Comparison of ENCODE assay signal across 1 cellular context in the genomic region with DNA sequence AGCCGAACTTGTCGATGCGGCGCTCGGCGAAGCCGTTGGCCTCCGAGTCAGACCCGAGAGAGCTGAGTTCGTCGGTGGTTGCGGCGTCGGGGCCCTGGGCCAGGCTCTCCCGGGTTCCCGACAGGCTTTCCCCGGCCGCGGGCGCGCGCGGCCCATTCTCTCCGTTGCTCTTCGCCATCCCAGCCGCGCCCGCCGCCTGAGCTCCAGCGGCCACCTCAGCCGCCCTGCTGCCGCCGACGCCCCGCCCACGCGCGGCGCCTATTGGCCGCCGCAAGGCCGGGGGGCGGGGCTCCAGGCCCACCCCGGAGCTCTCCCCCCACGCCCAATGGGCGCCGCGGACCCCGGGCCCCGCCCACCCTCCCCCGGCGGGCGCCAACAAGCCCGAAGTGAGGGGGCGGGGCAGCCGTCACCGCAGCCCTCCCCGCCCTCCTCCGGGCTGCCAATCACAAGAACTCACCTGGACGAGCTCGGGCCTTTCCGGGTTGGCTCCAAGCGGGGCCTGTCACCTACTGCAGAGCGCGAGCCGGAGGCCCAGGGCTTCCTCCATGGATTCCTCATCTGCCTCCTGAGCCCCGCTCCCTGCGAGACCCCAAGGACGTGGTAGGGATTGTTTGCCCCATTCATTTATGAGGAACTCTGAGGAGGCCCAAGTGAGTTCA.
TF ChIP-seq lines count a peak whose summit lies in the region.

A gene with protein sequence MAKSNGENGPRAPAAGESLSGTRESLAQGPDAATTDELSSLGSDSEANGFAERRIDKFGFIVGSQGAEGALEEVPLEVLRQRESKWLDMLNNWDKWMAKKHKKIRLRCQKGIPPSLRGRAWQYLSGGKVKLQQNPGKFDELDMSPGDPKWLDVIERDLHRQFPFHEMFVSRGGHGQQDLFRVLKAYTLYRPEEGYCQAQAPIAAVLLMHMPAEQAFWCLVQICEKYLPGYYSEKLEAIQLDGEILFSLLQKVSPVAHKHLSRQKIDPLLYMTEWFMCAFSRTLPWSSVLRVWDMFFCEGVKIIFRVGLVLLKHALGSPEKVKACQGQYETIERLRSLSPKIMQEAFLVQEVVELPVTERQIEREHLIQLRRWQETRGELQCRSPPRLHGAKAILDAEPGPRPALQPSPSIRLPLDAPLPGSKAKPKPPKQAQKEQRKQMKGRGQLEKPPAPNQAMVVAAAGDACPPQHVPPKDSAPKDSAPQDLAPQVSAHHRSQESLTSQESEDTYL (minus strand): TSS at position 238 of the 659 bp plus-strand sequence. CDS start 60 bp downstream, at position 178.

TF ChIP-seq in HEK293, 187 proteins besides CTCF, POLR2A, EP300 and RAD21 (continued from another document):
- TF ChIP-seq, protein P1, sequence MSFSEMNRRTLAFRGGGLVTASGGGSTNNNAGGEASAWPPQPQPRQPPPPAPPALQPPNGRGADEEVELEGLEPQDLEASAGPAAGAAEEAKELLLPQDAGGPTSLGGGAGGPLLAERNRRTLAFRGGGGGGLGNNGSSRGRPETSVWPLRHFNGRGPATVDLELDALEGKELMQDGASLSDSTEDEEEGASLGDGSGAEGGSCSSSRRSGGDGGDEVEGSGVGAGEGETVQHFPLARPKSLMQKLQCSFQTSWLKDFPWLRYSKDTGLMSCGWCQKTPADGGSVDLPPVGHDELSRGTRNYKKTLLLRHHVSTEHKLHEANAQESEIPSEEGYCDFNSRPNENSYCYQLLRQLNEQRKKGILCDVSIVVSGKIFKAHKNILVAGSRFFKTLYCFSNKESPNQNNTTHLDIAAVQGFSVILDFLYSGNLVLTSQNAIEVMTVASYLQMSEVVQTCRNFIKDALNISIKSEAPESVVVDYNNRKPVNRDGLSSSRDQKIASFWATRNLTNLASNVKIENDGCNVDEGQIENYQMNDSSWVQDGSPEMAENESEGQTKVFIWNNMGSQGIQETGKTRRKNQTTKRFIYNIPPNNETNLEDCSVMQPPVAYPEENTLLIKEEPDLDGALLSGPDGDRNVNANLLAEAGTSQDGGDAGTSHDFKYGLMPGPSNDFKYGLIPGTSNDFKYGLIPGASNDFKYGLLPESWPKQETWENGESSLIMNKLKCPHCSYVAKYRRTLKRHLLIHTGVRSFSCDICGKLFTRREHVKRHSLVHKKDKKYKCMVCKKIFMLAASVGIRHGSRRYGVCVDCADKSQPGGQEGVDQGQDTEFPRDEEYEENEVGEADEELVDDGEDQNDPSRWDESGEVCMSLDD (tag by site-specific recombination; IDR thresholded peaks at IDR 0.05): 0 out of 2 replicates have a peak, but pooled peaks have one; percentile 18
- TF ChIP-seq, protein P2, sequence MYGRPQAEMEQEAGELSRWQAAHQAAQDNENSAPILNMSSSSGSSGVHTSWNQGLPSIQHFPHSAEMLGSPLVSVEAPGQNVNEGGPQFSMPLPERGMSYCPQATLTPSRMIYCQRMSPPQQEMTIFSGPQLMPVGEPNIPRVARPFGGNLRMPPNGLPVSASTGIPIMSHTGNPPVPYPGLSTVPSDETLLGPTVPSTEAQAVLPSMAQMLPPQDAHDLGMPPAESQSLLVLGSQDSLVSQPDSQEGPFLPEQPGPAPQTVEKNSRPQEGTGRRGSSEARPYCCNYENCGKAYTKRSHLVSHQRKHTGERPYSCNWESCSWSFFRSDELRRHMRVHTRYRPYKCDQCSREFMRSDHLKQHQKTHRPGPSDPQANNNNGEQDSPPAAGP (tag by site-specific recombination; IDR thresholded peaks at IDR 0.05): peak; percentile 53; the same call in 1 of the 2 replicates
- TF ChIP-seq ZNF600 (tag by site-specific recombination; IDR thresholded peaks at IDR 0.05) (no peak), KLF1 (tag by site-specific recombination; IDR thresholded peaks at IDR 0.05) (0 out of 2 replicates have a peak, but pooled peaks have one; percentile 8), ZNF76 (tag by site-specific recombination; IDR thresholded peaks at IDR 0.05; ENCODE audit: borderline replicate concordance, low read depth) (peak; percentile 83; the same call in 1 of the 2 replicates), BCL11B (tag by site-specific recombination; IDR thresholded peaks at IDR 0.05; ENCODE audit: low read depth) (no peak), WT1 (tag by site-specific recombination; IDR thresholded peaks at IDR 0.05) (no peak), KLF9 (tag by site-specific recombination; IDR thresholded peaks at IDR 0.05; ENCODE audit: low read depth) (peak; percentile 49; the same call in 1 of the 2 replicates), ZNF266 (tag by site-specific recombination; IDR thresholded peaks at IDR 0.05; ENCODE audit: low read depth) (no peak), SP2 (tag by site-specific recombination; IDR thresholded peaks at IDR 0.05) (peak; percentile 70), ZSCAN30 (tag by site-specific recombination; IDR thresholded peaks at IDR 0.05) (peak; percentile 97), ZNF302 (tag by site-specific recombination; IDR thresholded peaks at IDR 0.05; ENCODE audit: low read depth) (no peak), YY1 (tag by site-specific recombination; IDR thresholded peaks at IDR 0.05) (0 out of 2 replicates have a peak, but pooled peaks have one; percentile 40), KLF16 (tag by site-specific recombination; IDR thresholded peaks at IDR 0.05) (peak; percentile 48; the same call in 1 of the 2 replicates), ZBTB20 (tag by site-specific recombination; IDR thresholded peaks at IDR 0.05) (peak; percentile 51; the same call in 1 of the 2 replicates), RBAK (tag by site-specific recombination; IDR thresholded peaks at IDR 0.05) (no peak), ZNF335 (tag by site-specific recombination; conservative IDR thresholded peaks at IDR 0.05) (peak; percentile 85), KLF10 (tag by site-specific recombination; IDR thresholded peaks at IDR 0.05) (peak; percentile 74), KLF8 (tag by site-specific recombination; IDR thresholded peaks at IDR 0.05) (peak; percentile 5; the same call in 1 of the 2 replicates), ZNF391 (tag by site-specific recombination; IDR thresholded peaks at IDR 0.05; ENCODE audit: borderline replicate concordance, low read depth) (0 out of 2 replicates have a peak, but pooled peaks have one; percentile 26), ZNF426 (tag by site-specific recombination; IDR thresholded peaks at IDR 0.05) (no peak), ZBTB8A (tag by site-specific recombination; IDR thresholded peaks at IDR 0.05) (peak; percentile 73), SP3 (tag by site-specific recombination; IDR thresholded peaks at IDR 0.05) (0 out of 2 replicates have a peak, but pooled peaks have one; percentile 30)
- TF ChIP-seq, protein P3, sequence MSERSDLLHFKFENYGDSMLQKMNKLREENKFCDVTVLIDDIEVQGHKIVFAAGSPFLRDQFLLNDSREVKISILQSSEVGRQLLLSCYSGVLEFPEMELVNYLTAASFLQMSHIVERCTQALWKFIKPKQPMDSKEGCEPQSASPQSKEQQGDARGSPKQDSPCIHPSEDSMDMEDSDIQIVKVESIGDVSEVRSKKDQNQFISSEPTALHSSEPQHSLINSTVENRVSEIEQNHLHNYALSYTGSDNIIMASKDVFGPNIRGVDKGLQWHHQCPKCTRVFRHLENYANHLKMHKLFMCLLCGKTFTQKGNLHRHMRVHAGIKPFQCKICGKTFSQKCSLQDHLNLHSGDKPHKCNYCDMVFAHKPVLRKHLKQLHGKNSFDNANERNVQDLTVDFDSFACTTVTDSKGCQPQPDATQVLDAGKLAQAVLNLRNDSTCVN (tag by site-specific recombination; optimal IDR thresholded peaks at IDR 0.05): peak; percentile 85
- TF ChIP-seq, protein P4, sequence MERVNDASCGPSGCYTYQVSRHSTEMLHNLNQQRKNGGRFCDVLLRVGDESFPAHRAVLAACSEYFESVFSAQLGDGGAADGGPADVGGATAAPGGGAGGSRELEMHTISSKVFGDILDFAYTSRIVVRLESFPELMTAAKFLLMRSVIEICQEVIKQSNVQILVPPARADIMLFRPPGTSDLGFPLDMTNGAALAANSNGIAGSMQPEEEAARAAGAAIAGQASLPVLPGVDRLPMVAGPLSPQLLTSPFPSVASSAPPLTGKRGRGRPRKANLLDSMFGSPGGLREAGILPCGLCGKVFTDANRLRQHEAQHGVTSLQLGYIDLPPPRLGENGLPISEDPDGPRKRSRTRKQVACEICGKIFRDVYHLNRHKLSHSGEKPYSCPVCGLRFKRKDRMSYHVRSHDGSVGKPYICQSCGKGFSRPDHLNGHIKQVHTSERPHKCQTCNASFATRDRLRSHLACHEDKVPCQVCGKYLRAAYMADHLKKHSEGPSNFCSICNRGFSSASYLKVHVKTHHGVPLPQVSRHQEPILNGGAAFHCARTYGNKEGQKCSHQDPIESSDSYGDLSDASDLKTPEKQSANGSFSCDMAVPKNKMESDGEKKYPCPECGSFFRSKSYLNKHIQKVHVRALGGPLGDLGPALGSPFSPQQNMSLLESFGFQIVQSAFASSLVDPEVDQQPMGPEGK (tag by site-specific recombination; IDR thresholded peaks at IDR 0.05): peak; percentile 29; the same call in 1 of the 2 replicates
- TF ChIP-seq, protein P5, sequence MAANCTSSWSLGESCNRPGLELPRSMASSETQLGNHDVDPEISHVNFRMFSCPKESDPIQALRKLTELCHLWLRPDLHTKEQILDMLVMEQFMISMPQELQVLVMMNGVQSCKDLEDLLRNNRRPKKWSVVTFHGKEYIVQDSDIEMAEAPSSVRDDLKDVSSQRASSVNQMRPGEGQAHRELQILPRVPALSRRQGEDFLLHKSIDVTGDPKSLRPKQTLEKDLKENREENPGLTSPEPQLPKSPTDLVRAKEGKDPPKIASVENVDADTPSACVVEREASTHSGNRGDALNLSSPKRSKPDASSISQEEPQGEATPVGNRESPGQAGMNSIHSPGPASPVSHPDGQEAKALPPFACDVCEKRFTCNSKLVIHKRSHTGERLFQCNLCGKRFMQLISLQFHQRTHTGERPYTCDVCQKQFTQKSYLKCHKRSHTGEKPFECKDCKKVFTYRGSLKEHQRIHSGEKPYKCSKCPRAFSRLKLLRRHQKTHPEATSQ (tag by site-specific recombination; IDR thresholded peaks at IDR 0.05): 0 out of 2 replicates have a peak, but pooled peaks have one; percentile 19
- TF ChIP-seq, protein P6, sequence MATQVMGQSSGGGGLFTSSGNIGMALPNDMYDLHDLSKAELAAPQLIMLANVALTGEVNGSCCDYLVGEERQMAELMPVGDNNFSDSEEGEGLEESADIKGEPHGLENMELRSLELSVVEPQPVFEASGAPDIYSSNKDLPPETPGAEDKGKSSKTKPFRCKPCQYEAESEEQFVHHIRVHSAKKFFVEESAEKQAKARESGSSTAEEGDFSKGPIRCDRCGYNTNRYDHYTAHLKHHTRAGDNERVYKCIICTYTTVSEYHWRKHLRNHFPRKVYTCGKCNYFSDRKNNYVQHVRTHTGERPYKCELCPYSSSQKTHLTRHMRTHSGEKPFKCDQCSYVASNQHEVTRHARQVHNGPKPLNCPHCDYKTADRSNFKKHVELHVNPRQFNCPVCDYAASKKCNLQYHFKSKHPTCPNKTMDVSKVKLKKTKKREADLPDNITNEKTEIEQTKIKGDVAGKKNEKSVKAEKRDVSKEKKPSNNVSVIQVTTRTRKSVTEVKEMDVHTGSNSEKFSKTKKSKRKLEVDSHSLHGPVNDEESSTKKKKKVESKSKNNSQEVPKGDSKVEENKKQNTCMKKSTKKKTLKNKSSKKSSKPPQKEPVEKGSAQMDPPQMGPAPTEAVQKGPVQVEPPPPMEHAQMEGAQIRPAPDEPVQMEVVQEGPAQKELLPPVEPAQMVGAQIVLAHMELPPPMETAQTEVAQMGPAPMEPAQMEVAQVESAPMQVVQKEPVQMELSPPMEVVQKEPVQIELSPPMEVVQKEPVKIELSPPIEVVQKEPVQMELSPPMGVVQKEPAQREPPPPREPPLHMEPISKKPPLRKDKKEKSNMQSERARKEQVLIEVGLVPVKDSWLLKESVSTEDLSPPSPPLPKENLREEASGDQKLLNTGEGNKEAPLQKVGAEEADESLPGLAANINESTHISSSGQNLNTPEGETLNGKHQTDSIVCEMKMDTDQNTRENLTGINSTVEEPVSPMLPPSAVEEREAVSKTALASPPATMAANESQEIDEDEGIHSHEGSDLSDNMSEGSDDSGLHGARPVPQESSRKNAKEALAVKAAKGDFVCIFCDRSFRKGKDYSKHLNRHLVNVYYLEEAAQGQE (tag by site-specific recombination; IDR thresholded peaks at IDR 0.05): no peak
- TF ChIP-seq, protein P7, sequence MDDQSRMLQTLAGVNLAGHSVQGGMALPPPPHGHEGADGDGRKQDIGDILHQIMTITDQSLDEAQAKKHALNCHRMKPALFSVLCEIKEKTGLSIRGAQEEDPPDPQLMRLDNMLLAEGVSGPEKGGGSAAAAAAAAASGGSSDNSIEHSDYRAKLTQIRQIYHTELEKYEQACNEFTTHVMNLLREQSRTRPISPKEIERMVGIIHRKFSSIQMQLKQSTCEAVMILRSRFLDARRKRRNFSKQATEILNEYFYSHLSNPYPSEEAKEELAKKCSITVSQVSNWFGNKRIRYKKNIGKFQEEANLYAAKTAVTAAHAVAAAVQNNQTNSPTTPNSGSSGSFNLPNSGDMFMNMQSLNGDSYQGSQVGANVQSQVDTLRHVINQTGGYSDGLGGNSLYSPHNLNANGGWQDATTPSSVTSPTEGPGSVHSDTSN (CRISPR knock-in tag; IDR thresholded peaks at IDR 0.05): 0 out of 2 replicates have a peak, but pooled peaks have one; percentile 65
TF ChIP-seq in HEK293: peak in this region for 27.
